ENCODE assay signal across 30 cellular contexts in the genomic region with DNA sequence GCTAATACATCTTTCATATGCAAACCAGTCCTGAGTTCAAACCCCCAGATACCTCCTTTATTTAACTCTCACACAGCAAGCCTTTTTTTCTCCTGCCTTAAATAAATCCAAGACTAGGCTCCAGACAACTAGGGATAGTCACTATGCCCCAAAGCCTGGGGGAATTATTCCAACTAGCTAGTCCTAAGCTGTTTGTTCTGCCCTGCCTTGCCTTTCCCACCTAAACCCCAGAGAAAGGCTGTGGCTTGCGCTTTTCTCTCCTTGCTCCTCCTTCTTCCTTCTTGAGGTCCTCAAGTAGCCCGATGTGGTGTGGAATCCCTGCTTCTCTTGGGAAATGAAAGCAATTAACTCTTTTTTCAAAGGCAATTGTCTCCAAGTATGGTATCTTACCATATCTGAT. TPM values are rescaled to one million over a fixed set of nuclear protein-coding genes. Genes with fewer than 3 reads are reported as not detected.
"Had no signal": no experiment of that assay in that cellular context is flagged by ENCODE, and none has a peak within 500 bp of the region (broad histone marks: within the 10 kb centered on the region; RNA-seq: fewer than 3 reads in every experiment).

No MANE protein-coding gene starts in this region.

- H3K36me3 Mint-ChIP-seq: mesothelial cell of epicardium; naive B cell; natural killer cell; stimulated activated effector memory CD8-positive, alpha-beta T cell treated with anti-CD3 and anti-CD28 coated beads, Interleukin-12 subunit alpha, Interleukin-12 subunit beta, amount 100 ng/mL, for 72 hours had no signal

- H3K36me3 ChIP-seq: left ventricle myocardium inferior, ovary, suprapubic skin, thoracic aorta, tibial nerve, upper lobe of left lung, vagina had no signal

- H3K4me3 ChIP-seq: left ventricle myocardium inferior, lung, ovary, skin epidermis, suprapubic skin, thoracic aorta, tibial nerve, upper lobe of left lung, vagina had no signal

- H3K9me3 Mint-ChIP-seq: mesothelial cell of epicardium; natural killer cell; nephron progenitor cell; stimulated activated effector memory CD8-positive, alpha-beta T cell treated with anti-CD3 and anti-CD28 coated beads, Interleukin-12 subunit alpha, Interleukin-12 subunit beta, amount 100 ng/mL, for 72 hours; stimulated activated naive CD8-positive, alpha-beta T cell treated with anti-CD3 and anti-CD28 coated beads, Interleukin-15, Interleukin-2, amounts not matched to agents 100 ng/mL and 50 ng/mL, for 24 hours had no signal

- H3K4me1 ChIP-seq: left ventricle myocardium inferior, suprapubic skin, tibial nerve, upper lobe of left lung, vagina had no signal

- H3K27ac ChIP-seq: left ventricle myocardium inferior, ovary, skin epidermis, suprapubic skin, thoracic aorta, tibial nerve, upper lobe of left lung, vagina had no signal

- DNase-seq: hypothalamus; islet precursor cell; left ventricle myocardium inferior; mesendoderm; naive B cell; natural killer cell; nephron progenitor cell; ovary; right cardiac atrium; stimulated activated CD4-positive, alpha-beta T cell treated with anti-CD3 and anti-CD28 coated beads, Interleukin-12 subunit alpha, Interleukin-12 subunit beta, amount 100 ng/mL, for 4 hours; stimulated activated CD4-positive, alpha-beta T cell treated with anti-CD3 and anti-CD28 coated beads, Interleukin-4, amount 100 ng/mL, for 24 hours; stimulated activated naive CD4-positive, alpha-beta T cell; upper lobe of left lung had no signal

- H3K9me3 ChIP-seq: left ventricle myocardium inferior, ovary, suprapubic skin, thoracic aorta, tibial nerve, upper lobe of left lung, vagina had no signal

- H3K4me3 Mint-ChIP-seq: mesothelial cell of epicardium; naive B cell; natural killer cell; nephron progenitor cell; stimulated activated effector memory CD8-positive, alpha-beta T cell treated with anti-CD3 and anti-CD28 coated beads, Interleukin-12 subunit alpha, Interleukin-12 subunit beta, amount 100 ng/mL, for 72 hours; stimulated activated naive CD8-positive, alpha-beta T cell treated with anti-CD3 and anti-CD28 coated beads, Interleukin-15, Interleukin-2, amounts not matched to agents 100 ng/mL and 50 ng/mL, for 24 hours had no signal

- H3K27me3 ChIP-seq: ovary, suprapubic skin, tibial nerve, upper lobe of left lung, vagina had no signal

- H3K27me3 Mint-ChIP-seq: progenitor cell of endocrine pancreas had no signal

- H3K27ac Mint-ChIP-seq: mesothelial cell of epicardium; natural killer cell; nephron progenitor cell; progenitor cell of endocrine pancreas; stimulated activated effector memory CD8-positive, alpha-beta T cell treated with anti-CD3 and anti-CD28 coated beads, Interleukin-12 subunit alpha, Interleukin-12 subunit beta, amount 100 ng/mL, for 72 hours; stimulated activated naive CD8-positive, alpha-beta T cell treated with anti-CD3 and anti-CD28 coated beads, Interleukin-15, Interleukin-2, amounts not matched to agents 100 ng/mL and 50 ng/mL, for 24 hours had no signal

- H3K4me1 Mint-ChIP-seq: mesothelial cell of epicardium; naive B cell; natural killer cell; nephron progenitor cell; stimulated activated effector memory CD8-positive, alpha-beta T cell treated with anti-CD3 and anti-CD28 coated beads, Interleukin-12 subunit alpha, Interleukin-12 subunit beta, amount 100 ng/mL, for 72 hours had no signal

RNA-seq across cellular contexts. Expression of a gene that starts 31.8 kb away (rescaled TPM):
- total RNA-seq: kidney epithelial cell, left ventricle myocardium inferior, mesothelial cell of epicardium, mononuclear cell, natural killer cell, omental fat pad, progenitor cell of endocrine pancreas, pulmonary artery endothelial cell, renal cortical epithelial cell, right cardiac atrium, sciatic nerve, suprapubic skin, tibial nerve, urinary bladder, vagina had no signal
